8 cellular contexts compared by ENCODE assay signal in genomic region chr9:96137666-96138429, GRCh38.
DNase-seq lines count a peak whose midpoint lies in the region; ATAC-seq and TF ChIP-seq lines count a peak whose summit lies in the region.

No MANE protein-coding gene starts in this region.

- 53 to 75% (median 63%) methylated on average over 6 of the region's 6 CpGs for WGBS in heart left ventricle, 4 donors

- no peaks in the 10 kb centered on the region for H3K36me3 ChIP-seq in endocrine pancreas (ENCODE audit: control insufficient read depth, insufficient read depth, low read length)
- H3K36me3 ChIP-seq in BE2C: no peaks in the 10 kb centered on the region
- no peaks in the 10 kb centered on the region for H3K36me3 ChIP-seq in heart left ventricle

- H3K27me3 ChIP-seq in endocrine pancreas (ENCODE audit: control insufficient read depth, insufficient read depth, low read length) (no peaks in the 10 kb centered on the region), BE2C (no peaks in the 10 kb centered on the region), heart left ventricle (peaks cover 0 to 24% (median 0%) of the 10 kb centered on the region in 9 donors)

- no peaks in the 10 kb centered on the region for H3K9me3 ChIP-seq in endocrine pancreas (ENCODE audit: control insufficient read depth, low read length)
- no peaks in the 10 kb centered on the region for H3K9me3 ChIP-seq in BE2C
- peaks cover 0 to 6% (median 0%) of the 10 kb centered on the region in 12 donors for H3K9me3 ChIP-seq in heart left ventricle

- H3K4me1 ChIP-seq in endocrine pancreas (ENCODE audit: control insufficient read depth, insufficient read depth, low read length) (no peaks in the 10 kb centered on the region), BE2C (peaks cover 8% of the 10 kb centered on the region; the same call in 1 of the 2 replicates), heart left ventricle (peaks cover 0 to 45% (median 0%) of the 10 kb centered on the region in 12 donors)

- peak overlapping the region; percentile 93 for H3K27ac ChIP-seq in temporal lobe (ENCODE audit: low read depth, low read length)
- H3K27ac ChIP-seq in heart left ventricle: peak overlapping the region in 2 of 12 donors; percentile 76 to 86

- TF ChIP-seq CTCF in BE2C (IDR thresholded peaks at IDR 0.05; ENCODE audit: low read depth, low read length) (no peak), heart left ventricle (IDR thresholded peaks at IDR 0.05) (no peak)

- ATAC-seq in GM19463 (IDR thresholded peaks at IDR 0.05; ENCODE audit: unreplicated experiment): peak; percentile 28
- peak; percentile 27 for ATAC-seq in HG03280 (IDR thresholded peaks at IDR 0.05; ENCODE audit: unreplicated experiment)
- ATAC-seq in heart left ventricle: no peak

- TF ChIP-seq POLR2A in heart left ventricle (IDR thresholded peaks at IDR 0.05): no peak

- intact Hi-C loops in heart left ventricle (cut with DNase I) (no loop called here), cardiac septum (cut with DNase I) (no loop called here)

- DNase-seq in BE2C (no peak), heart left ventricle (no peak), NCI-H2081 treated with DMSO at 0.1 percent for 48 hours (lab: John Stamatoyannopoulos, UW) (no peak), cardiac septum (ENCODE audit: low spot score) (no peak)

- no peak overlapping the region for H3K9ac ChIP-seq in endocrine pancreas (ENCODE audit: control insufficient read depth, insufficient read depth, low read length)

- H3K4me3 ChIP-seq in endocrine pancreas (ENCODE audit: control insufficient read depth, insufficient read depth, low read length) (peak overlapping the region; percentile 10), BE2C (ENCODE audit: low read depth, low read length) (no peak overlapping the region), heart left ventricle (peak overlapping the region in 4 of 12 donors; percentile 7 to 21 (median 10))

Comparison
In these comparisons a context has a peak if more than half of its experiments do, and no peak if none do; other contexts are left out.
1. ATAC-seq: peak in GM19463 (single experiment) and HG03280 (single experiment); none in heart left ventricle (0 of 4).